In genomic region chr2:62303818-62304217, GRCh38 we compare ENCODE assay signal across 11 cellular contexts.
DNase-seq lines count a peak whose midpoint lies in the region; ATAC-seq and TF ChIP-seq lines count a peak whose summit lies in the region.
"Had no signal": no experiment of that assay in that cellular context is flagged by ENCODE, and none has a peak within 500 bp of the region (broad histone marks: within the 10 kb centered on the region; RNA-seq: fewer than 3 reads in every experiment).

No MANE protein-coding gene starts in this region.

- peak; percentile 5 for DNase-seq in DMS53 treated with DMSO at 0.1 percent for 48 hours (lab: John Stamatoyannopoulos, UW; ENCODE audit: unreplicated experiment)
- DNase-seq in Peyer's patch, result no peak
- DNase-seq in HPDE6-E6E7 (ENCODE audit: extremely low spot score), result no peak
- no peak for DNase-seq in cerebellar cortex (ENCODE audit: low spot score)
- DNase-seq in RPMI8226, result no peak
- DNase-seq in sciatic nerve (ENCODE audit: low spot score), result no peak
- DNase-seq: EL, posterior cingulate gyrus had no signal

- no peaks in the 10 kb centered on the region for H3K36me3 ChIP-seq in Peyer's patch
- no peaks in the 10 kb centered on the region for H3K36me3 ChIP-seq in mesodermal cell (ENCODE audit: control insufficient read depth, insufficient read depth, low read length)

- TF ChIP-seq CTCF in Peyer's patch (IDR thresholded peaks at IDR 0.05), result no peak

- peaks cover 0 to 31% (median 8%) of the 10 kb centered on the region in 4 donors for H3K4me1 ChIP-seq in Peyer's patch
- H3K4me1 ChIP-seq in mesodermal cell (ENCODE audit: control insufficient read depth, insufficient read depth, low read length, poor library complexity, severe bottlenecking), result peaks cover 30% of the 10 kb centered on the region

- peak overlapping the region in 3 of 4 donors; percentile 37 to 59 (median 58) for H3K27ac ChIP-seq in Peyer's patch
- peak overlapping the region; percentile 73 for H3K27ac ChIP-seq in mesodermal cell (ENCODE audit: low read depth, low read length, severe bottlenecking)

- intact Hi-C loops in sciatic nerve (cut with DNase I), result no loop called here

- no peaks in the 10 kb centered on the region for H3K27me3 ChIP-seq in Peyer's patch

- 92 to 100% methylated on average over 1 to 2 of the region's 2 CpGs for WGBS in mesodermal cell (ENCODE audit: insufficient coverage in 2 of 2), 2 experiments

- no peak overlapping the region for H3K4me3 ChIP-seq in Peyer's patch
- no peak overlapping the region for H3K4me3 ChIP-seq in mesodermal cell (ENCODE audit: extremely low read depth, insufficient read depth, low read length, poor library complexity, severe bottlenecking)

- ATAC-seq in GM21786 (IDR thresholded peaks at IDR 0.05; ENCODE audit: unreplicated experiment) (peak; percentile 33), sciatic nerve (no peak)
- ATAC-seq: Panc1 had no signal

- no peak for TF ChIP-seq POLR2A in Peyer's patch (IDR thresholded peaks at IDR 0.05)

- no peaks in the 10 kb centered on the region for H3K9me3 ChIP-seq in Peyer's patch
- H3K9me3 ChIP-seq in mesodermal cell (ENCODE audit: control insufficient read depth, low read length), result no peaks in the 10 kb centered on the region
